Comparison of ENCODE assay signal across 12 cellular contexts in genomic region chr1:245648749-245649517, GRCh38.
DNase-seq lines count a peak whose midpoint lies in the region; ATAC-seq lines count a peak whose summit lies in the region.
"Had no signal": no experiment of that assay in that cellular context is flagged by ENCODE, and none has a peak within 500 bp of the region (broad histone marks: within the 10 kb centered on the region; RNA-seq: fewer than 3 reads in every experiment).

No MANE protein-coding gene starts in this region.

- peak; percentile 41 for ATAC-seq in HG02885 (IDR thresholded peaks at IDR 0.05; ENCODE audit: poor library complexity, unreplicated experiment)
- ATAC-seq: left lung had no signal

- intact Hi-C loops in head of caudate nucleus (cut with DNase I), result no loop called here

- peak; percentile 8 for DNase-seq in stimulated activated CD4-positive, alpha-beta T cell treated with anti-CD3 and anti-CD28 coated beads, Interleukin-1b, Interleukin-23, amount 100 ng/mL, for 48 hours
- DNase-seq in stimulated activated CD4-positive, alpha-beta T cell treated with anti-CD3 and anti-CD28 coated beads, Interleukin-4, amount 100 ng/mL, for 1 hour, result no peak
- DNase-seq in head of caudate nucleus (peak in 23 of 42 donors; percentile 9 to 70 (median 28)), NCI-H2227 (lab: John Stamatoyannopoulos, UW; ENCODE audit: unreplicated experiment) (no peak), CD1c-positive myeloid dendritic cell (ENCODE audit: extremely low spot score) (no peak), T-helper 9 cell (no peak)
- DNase-seq: activated CD4-positive, CD25-positive, alpha-beta regulatory T cell treated with anti-CD3 and anti-CD28 coated beads, Interleukin-2, amount 50 U/mL, for 72 hours; left lung; NCI-H510A; sigmoid colon; SJCRH30 had no signal

Comparison
In these comparisons a context has a peak if more than half of its experiments do, and no peak if none do; other contexts are left out.
1. DNase-seq: peak in stimulated activated CD4-positive, alpha-beta T cell treated with anti-CD3 and anti-CD28 coated beads, Interleukin-1b, Interleukin-23, amount 100 ng/mL, for 48 hours (single experiment) and head of caudate nucleus (23 of 42); none in stimulated activated CD4-positive, alpha-beta T cell treated with anti-CD3 and anti-CD28 coated beads, Interleukin-4, amount 100 ng/mL, for 1 hour (single experiment), NCI-H2227 (single experiment), CD1c-positive myeloid dendritic cell (single experiment) and T-helper 9 cell (single experiment).